ENCODE assay signal across 21 cellular contexts in the genomic region with DNA sequence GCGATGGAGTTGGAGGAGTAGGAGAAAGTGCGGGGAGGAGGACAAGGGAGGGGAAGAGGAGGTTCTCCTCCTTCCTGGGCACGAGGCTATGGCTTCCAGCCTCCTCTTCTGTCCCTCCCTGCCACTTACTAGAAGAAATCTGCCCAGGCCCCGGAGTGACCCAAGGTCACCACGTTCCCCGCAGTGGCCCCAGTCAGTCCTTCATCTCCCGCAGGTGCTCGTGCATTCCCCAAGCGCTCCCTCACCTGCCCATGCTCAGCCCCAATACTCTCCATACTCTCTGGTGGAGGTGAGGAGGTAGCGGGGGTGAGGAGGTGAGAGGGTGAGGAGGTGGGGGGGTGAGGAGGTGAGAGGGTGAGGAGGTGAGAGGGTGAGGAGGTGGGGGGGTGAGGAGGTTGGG.
DNase-seq lines count a peak whose midpoint lies in the region; ATAC-seq, FAIRE-seq and TF ChIP-seq lines count a peak whose summit lies in the region.
"Had no signal": no experiment of that assay in that cellular context is flagged by ENCODE, and none has a peak within 500 bp of the region (broad histone marks: within the 10 kb centered on the region; RNA-seq: fewer than 3 reads in every experiment).

No MANE protein-coding gene starts in this region.

- H3K23me2 ChIP-seq in H1 (ENCODE audit: low read depth, low read length) (0 out of 2 replicates have a peak, but pooled peaks cover 2% of the 10 kb centered on the region), H9 (ENCODE audit: insufficient read length, low read depth, low read length, poor library complexity, severe bottlenecking) (no peaks in the 10 kb centered on the region)

- no peaks in the 10 kb centered on the region for H3K4me1 Mint-ChIP-seq in activated CD8-positive, alpha-beta memory T cell treated with anti-CD3 and anti-CD28 coated beads, Interleukin-2, amount 10 ng/mL, durations not matched to agents 7 days and 5 days
- H3K4me1 Mint-ChIP-seq in Caco-2 (ENCODE audit: low read depth, unreplicated experiment) = peaks cover 30% of the 10 kb centered on the region
- peaks cover 5% of the 10 kb centered on the region for H3K4me1 Mint-ChIP-seq in neural progenitor cell
- peaks cover 14 to 16% of the 10 kb centered on the region in 2 experiments for H3K4me1 Mint-ChIP-seq in H9

- no peak overlapping the region for H3K27ac ChIP-seq in H1 (ENCODE audit: low read depth, low read length)
- no peak overlapping the region for H3K27ac ChIP-seq in neural progenitor cell
- H3K27ac ChIP-seq in H9 (ENCODE audit: insufficient read length, low read depth, low read length) = no peak overlapping the region
- H3K27ac ChIP-seq: 22Rv1; BLaER1 treated with 17β-estradiol and CSF1 and Interleukin-3, amounts not matched to agents 10 nM and 100 nM had no signal

- no peak overlapping the region for H3K23ac ChIP-seq in H1 (ENCODE audit: insufficient read length)
- no peak overlapping the region for H3K23ac ChIP-seq in H9 (ENCODE audit: insufficient read length, low read depth, low read length)

- no peak for FAIRE-seq in H1 (lab: Jason Lieb, UNC)
- FAIRE-seq: A204.1, GM12891, GM18507 had no signal

- H3K14ac ChIP-seq in H1 (ENCODE audit: insufficient read length) (no peak overlapping the region), H9 (ENCODE audit: insufficient read depth, low read length) (no peak overlapping the region)

- no peak for ATAC-seq in activated CD8-positive, alpha-beta memory T cell treated with anti-CD3 and anti-CD28 coated beads, Interleukin-2, amount 10 ng/mL, durations not matched to agents 7 days and 5 days
- no peak for ATAC-seq in HG02642 (IDR thresholded peaks at IDR 0.05; ENCODE audit: poor library complexity, unreplicated experiment)
- ATAC-seq: HCT116 had no signal

- H2AFZ ChIP-seq in H1 (ENCODE audit: low read length) (no peak overlapping the region), neural progenitor cell (replicated peaks) (no peak overlapping the region), H9 (ENCODE audit: low read length) (no peak overlapping the region)

- H4K5ac ChIP-seq in H1 (ENCODE audit: insufficient read length, low read depth, low read length) = no peak overlapping the region
- no peak overlapping the region for H4K5ac ChIP-seq in H9 (ENCODE audit: insufficient read length, low read depth, low read length)

- H3K4me1 ChIP-seq in Caco-2 (peaks cover 3% of the 10 kb centered on the region; the same call in 1 of the 2 replicates), H1 (replicated peaks in 1 of 4; ENCODE audit: control insufficient read depth in 3 of 4, insufficient read depth in 4 of 4, low read length in 3 of 4) (peaks cover 5 to 11% (median 8%) of the 10 kb centered on the region in 4 experiments), neural progenitor cell (no peaks in the 10 kb centered on the region), H9 (ENCODE audit: insufficient read depth, low read length) (peaks cover 3% of the 10 kb centered on the region; the same call in 1 of the 2 replicates)
- H3K4me1 ChIP-seq: BE2C had no signal

- H4K91ac ChIP-seq in H1 (replicated peaks; ENCODE audit: insufficient read length, low read length) (no peak overlapping the region), H9 (ENCODE audit: insufficient read length, low read depth, low read length) (no peak overlapping the region)

- H2BK12ac ChIP-seq in H1 (ENCODE audit: low read depth, low read length) = no peak overlapping the region
- H2BK12ac ChIP-seq in H9 (ENCODE audit: insufficient read length, low read depth, low read length) = no peak overlapping the region

- POLR2A ChIA-PET in Caco-2 (lab: Charles Lee) = no interaction called here
- POLR2A ChIA-PET in H1 (lab: Charles Lee; ENCODE audit: partially characterized antibody) = no interaction called here

- H3K4me3 ChIP-seq in Caco-2 (ENCODE audit: low read depth, low read length) (no peak overlapping the region), H1 (ENCODE audit: extremely low read depth in 1 of 4, insufficient read depth in 2 of 4, low read depth in 3 of 4, low read length in 4 of 4) (no peak overlapping the region), neural progenitor cell (no peak overlapping the region)
- H3K4me3 ChIP-seq: BLaER1 treated with 17β-estradiol and CSF1 and Interleukin-3, amounts not matched to agents 10 nM and 100 nM had no signal

- H3K18ac ChIP-seq in H1 (ENCODE audit: extremely low read depth, low read length) (no peak overlapping the region), H9 (ENCODE audit: insufficient read length, low read depth, low read length) (no peak overlapping the region)

- no peak for TF ChIP-seq POLR2A in H1 (IDR thresholded peaks at IDR 0.05; ENCODE audit: control extremely low read depth in 1 of 2, low read depth in 2 of 2, low read length in 2 of 2)

- intact Hi-C loops in Caco-2 (cut with micrococcal nuclease; ENCODE audit: unreplicated experiment) = loop anchor here (5.0 kb wide), 1 partner anchor 36 kb away; no protein-coding TSS in a partner anchor

- H4K20me1 ChIP-seq in H1 (replicated peaks in 1 of 2; ENCODE audit: control insufficient read depth in 1 of 2, insufficient read depth in 2 of 2, low read length in 2 of 2) (peaks cover 0 to 2% of the 10 kb centered on the region in 2 experiments), neural progenitor cell (ENCODE audit: low read depth) (no peaks in the 10 kb centered on the region), H9 (ENCODE audit: control insufficient read depth, insufficient read depth, insufficient read length) (peaks cover 2% of the 10 kb centered on the region)
- H4K20me1 ChIP-seq: BLaER1 treated with 17β-estradiol and CSF1 and Interleukin-3, amounts not matched to agents 10 nM and 100 nM had no signal

- peaks cover 7% of the 10 kb centered on the region for H3F3A ChIP-seq in neural progenitor cell (ENCODE audit: low read depth)

- H3K9ac ChIP-seq in H1 (replicated peaks in 1 of 4; ENCODE audit: extremely low read depth in 1 of 4, low read depth in 3 of 4, low read length in 3 of 4) (no peak overlapping the region), neural progenitor cell (no peak overlapping the region), H9 (ENCODE audit: extremely low read depth, insufficient read length, low read length) (no peak overlapping the region)
- H3K9ac ChIP-seq: BLaER1 treated with 17β-estradiol and CSF1 and Interleukin-3, amounts not matched to agents 10 nM and 100 nM had no signal

- H2BK5ac ChIP-seq in H1 (ENCODE audit: low read depth, low read length) (no peak overlapping the region), H9 (ENCODE audit: insufficient read length, low read length) (no peak overlapping the region)

- no peak overlapping the region for H3T11ph ChIP-seq in H9 (ENCODE audit: low read length)

- DNase-seq in activated CD8-positive, alpha-beta memory T cell treated with anti-CD3 and anti-CD28 coated beads, Interleukin-2, amount 10 ng/mL, durations not matched to agents 7 days and 5 days = peak; percentile 14
- DNase-seq in activated CD8-positive, alpha-beta memory T cell treated with anti-CD3 and anti-CD28 coated beads, Interleukin-2, amount 50 U/mL, for 48 hours = no peak
- DNase-seq in Caco-2 (no peak), H1 (ENCODE audit: low read depth in 1 of 2, low spot score in 2 of 2) (no peak), neural progenitor cell (ENCODE audit: low spot score) (no peak), H9 (no peak)
- no peak for DNase-seq in activated CD4-positive, alpha-beta T cell treated with anti-CD3 and anti-CD28 coated beads for 1 hour
- DNase-seq: BE2C; Calu3; CD4-positive, alpha-beta T cell; CD8-positive, alpha-beta memory T cell; GF-D8; GOT3 had no signal

- no peaks in the 10 kb centered on the region for H3K36me3 Mint-ChIP-seq in activated CD8-positive, alpha-beta memory T cell treated with anti-CD3 and anti-CD28 coated beads, Interleukin-2, amount 10 ng/mL, durations not matched to agents 7 days and 5 days
- H3K36me3 Mint-ChIP-seq in Caco-2 (ENCODE audit: insufficient read depth, unreplicated experiment) (no peaks in the 10 kb centered on the region), neural progenitor cell (no peaks in the 10 kb centered on the region), H9 (ENCODE audit: insufficient read depth in 1 of 3, low read depth in 3 of 3) (no peaks in the 10 kb centered on the region; a peak in 1 of 7 replicates)
- H3K36me3 Mint-ChIP-seq: CD14-positive monocyte; CD8-positive, alpha-beta memory T cell had no signal

- no peaks in the 10 kb centered on the region for H3K9me3 Mint-ChIP-seq in activated CD8-positive, alpha-beta memory T cell treated with anti-CD3 and anti-CD28 coated beads, Interleukin-2, amount 10 ng/mL, durations not matched to agents 7 days and 5 days (ENCODE audit: low read depth)
- H3K9me3 Mint-ChIP-seq in Caco-2 (ENCODE audit: unreplicated experiment) (no peaks in the 10 kb centered on the region), neural progenitor cell (no peaks in the 10 kb centered on the region), H9 (no peaks in the 10 kb centered on the region)
- H3K9me3 Mint-ChIP-seq: CD4-positive, alpha-beta T cell had no signal

- H3K4me3 Mint-ChIP-seq in activated CD8-positive, alpha-beta memory T cell treated with anti-CD3 and anti-CD28 coated beads, Interleukin-2, amount 10 ng/mL, durations not matched to agents 7 days and 5 days = no peak overlapping the region
- H3K4me3 Mint-ChIP-seq in Caco-2 (ENCODE audit: unreplicated experiment) = no peak overlapping the region
- H3K4me3 Mint-ChIP-seq in neural progenitor cell = no peak overlapping the region
- H3K4me3 Mint-ChIP-seq in H9 = no peak overlapping the region
- H3K4me3 Mint-ChIP-seq: CD14-positive monocyte; CD4-positive, alpha-beta T cell; CD8-positive, alpha-beta memory T cell had no signal

- CTCF ChIA-PET in activated CD8-positive, alpha-beta memory T cell treated with anti-CD3 and anti-CD28 coated beads, Interleukin-2, amount 10 ng/mL, durations not matched to agents 7 days and 5 days (lab: Charles Lee) = no interaction called here
- CTCF ChIA-PET in Caco-2 (lab: Charles Lee) (no interaction called here), H1 (lab: Charles Lee; ENCODE audit: partially characterized antibody) (interaction anchor here (1.2 kb wide), 1 partner anchor 9 kb away, joined by 4 read pairs; no protein-coding TSS in a partner anchor)

- TF ChIP-seq CTCF in Caco-2 (IDR thresholded peaks at IDR 0.05; ENCODE audit: insufficient read depth in 1 of 2, low read depth in 1 of 2, low read length in 1 of 2, severe bottlenecking in 1 of 2, unreplicated experiment in 1 of 2) (no peak), H1 (IDR thresholded peaks at IDR 0.05; ENCODE audit: control extremely low read depth in 1 of 3, insufficient read depth in 1 of 3, low read depth in 1 of 3, low read length in 3 of 3) (no peak), neural progenitor cell (IDR thresholded peaks at IDR 0.05) (no peak), H9 (conservative IDR thresholded peaks at IDR 0.05) (no peak)

- no peak overlapping the region for H3K4ac ChIP-seq in H1 (replicated peaks; ENCODE audit: insufficient read length, low read depth, low read length)
- H3K4ac ChIP-seq in H9 (ENCODE audit: low read depth, low read length) = no peak overlapping the region

- BruUV-seq in Caco-2 (replicated peaks; lab: Mats Ljungman, UMichigan) = no TSS peak

- WGBS in H1 (ENCODE audit: extremely low coverage in 1 of 2, insufficient coverage in 1 of 2, insufficient read length in 1 of 2, insufficient replicate concordance in 2 of 2, low coverage in 1 of 2, low lambda C conversion rate in 2 of 2, missing lambda C conversion rate in 1 of 2), 2 experiments = 81 to 100% methylated on average over 2 to 7 of the region's 10 CpGs
- 100% methylated on average over 2 of the region's 10 CpGs for WGBS in H9 (ENCODE audit: extremely low coverage, insufficient read length, low lambda C conversion rate)

- TF ChIP-seq EP300 in H1 (IDR thresholded peaks at IDR 0.05; ENCODE audit: borderline replicate concordance in 1 of 2, low read depth in 2 of 2, low read length in 2 of 2) = no peak

- H3K4me2 ChIP-seq in H1 (ENCODE audit: insufficient read depth in 1 of 2, low read depth in 2 of 2, low read length in 2 of 2) = no peak overlapping the region; a peak in 1 of 4 replicates
- H3K4me2 ChIP-seq in neural progenitor cell = no peak overlapping the region
- H3K4me2 ChIP-seq in H9 (ENCODE audit: insufficient read depth, insufficient read length, low read length) = no peak overlapping the region

- peaks cover 22% of the 10 kb centered on the region for H3K27me3 Mint-ChIP-seq in activated CD8-positive, alpha-beta memory T cell treated with anti-CD3 and anti-CD28 coated beads, Interleukin-2, amount 10 ng/mL, durations not matched to agents 7 days and 5 days
- H3K27me3 Mint-ChIP-seq in Caco-2 (ENCODE audit: insufficient read depth, unreplicated experiment) = no peaks in the 10 kb centered on the region
- H3K27me3 Mint-ChIP-seq in neural progenitor cell (ENCODE audit: insufficient read depth, low read depth) = peaks cover 15% of the 10 kb centered on the region
- H3K27me3 Mint-ChIP-seq in H9 (ENCODE audit: low read depth) = peaks cover 24% of the 10 kb centered on the region

- H3K56ac ChIP-seq in H1 (replicated peaks; ENCODE audit: insufficient read length, low read depth, low read length) (no peak overlapping the region), H9 (ENCODE audit: insufficient read length, low read depth, low read length) (no peak overlapping the region)

- no peak for TF ChIP-seq RAD21 in H1 (IDR thresholded peaks at IDR 0.05 in 1 of 2, conservative IDR thresholded peaks at IDR 0.05 in 1 of 2; ENCODE audit: low read depth in 2 of 2, low read length in 2 of 2)

- H3K36me3 ChIP-seq in Caco-2 (ENCODE audit: control insufficient read depth, insufficient read depth, low read length) (no peaks in the 10 kb centered on the region), H1 (ENCODE audit: control insufficient read depth in 2 of 4, insufficient read depth in 4 of 4, low read length in 3 of 4) (no peaks in the 10 kb centered on the region), neural progenitor cell (no peaks in the 10 kb centered on the region)
- H3K36me3 ChIP-seq: BE2C; BLaER1 treated with 17β-estradiol and CSF1 and Interleukin-3, amounts not matched to agents 10 nM and 100 nM had no signal

- H2BK15ac ChIP-seq in H1 (ENCODE audit: low read length) (no peak overlapping the region), H9 (ENCODE audit: low read depth, low read length) (no peak overlapping the region)

- H3K9me3 ChIP-seq in Caco-2 = no peaks in the 10 kb centered on the region
- no peaks in the 10 kb centered on the region for H3K9me3 ChIP-seq in H1 (ENCODE audit: insufficient read depth in 2 of 2, low read depth in 1 of 2, low read length in 1 of 2)
- no peaks in the 10 kb centered on the region for H3K9me3 ChIP-seq in neural progenitor cell (ENCODE audit: low read depth)
- H3K9me3 ChIP-seq in H9 (ENCODE audit: control insufficient read depth, low read depth, low read length) = no peaks in the 10 kb centered on the region
- H3K9me3 ChIP-seq: BE2C; BLaER1 treated with 17β-estradiol and CSF1 and Interleukin-3, amounts not matched to agents 10 nM and 100 nM had no signal

- no peak overlapping the region for H3K27ac Mint-ChIP-seq in activated CD8-positive, alpha-beta memory T cell treated with anti-CD3 and anti-CD28 coated beads, Interleukin-2, amount 10 ng/mL, durations not matched to agents 7 days and 5 days
- peak overlapping the region; percentile 50 for H3K27ac Mint-ChIP-seq in Caco-2 (ENCODE audit: unreplicated experiment)
- peak overlapping the region; percentile 64 for H3K27ac Mint-ChIP-seq in neural progenitor cell
- H3K27ac Mint-ChIP-seq in H9 = no peak overlapping the region
- H3K27ac Mint-ChIP-seq: CD14-positive monocyte; CD4-positive, alpha-beta T cell; CD8-positive, alpha-beta memory T cell had no signal

- H2BK120ac ChIP-seq in H1 (replicated peaks; ENCODE audit: low read depth, low read length) (no peak overlapping the region), H9 (ENCODE audit: low read depth, low read length, poor library complexity, severe bottlenecking) (no peak overlapping the region)

- H3K79me2 ChIP-seq in H1 (ENCODE audit: control insufficient read depth in 1 of 2, insufficient read depth in 2 of 2, low read length in 2 of 2) (no peaks in the 10 kb centered on the region), neural progenitor cell (ENCODE audit: low read depth) (no peaks in the 10 kb centered on the region), H9 (ENCODE audit: insufficient read depth, low read length) (no peaks in the 10 kb centered on the region)

- no peak overlapping the region; the same call in 1 of the 2 replicates for H4K8ac ChIP-seq in H1 (ENCODE audit: extremely low read depth, insufficient read depth, low read length)
- no peak overlapping the region for H4K8ac ChIP-seq in H9 (replicated peaks; ENCODE audit: insufficient read length, low read depth, low read length)

- H2BK20ac ChIP-seq in H1 (ENCODE audit: low read length) (no peak overlapping the region), H9 (ENCODE audit: low read depth, low read length, poor library complexity, severe bottlenecking) (no peak overlapping the region)

- H2AK5ac ChIP-seq in H1 (ENCODE audit: low read depth, low read length) (peak overlapping the region; percentile 34; the same call in 1 of the 2 replicates), H9 (ENCODE audit: insufficient read length, low read length) (no peak overlapping the region)

- H3K27me3 ChIP-seq in Caco-2 (replicated peaks; ENCODE audit: control insufficient read depth, insufficient read depth, low read length) (no peaks in the 10 kb centered on the region), H1 (replicated peaks in 1 of 4; ENCODE audit: control insufficient read depth in 3 of 4, extremely low read depth in 1 of 4, insufficient read depth in 3 of 4, low read length in 3 of 4) (peaks cover 0 to 2% (median 0%) of the 10 kb centered on the region in 4 experiments; a peak in 1 of 7 replicates), neural progenitor cell (no peaks in the 10 kb centered on the region), H9 (ENCODE audit: insufficient read depth, low read length) (no peaks in the 10 kb centered on the region)
- H3K27me3 ChIP-seq: BLaER1 treated with 17β-estradiol and CSF1 and Interleukin-3, amounts not matched to agents 10 nM and 100 nM had no signal

- H3K79me1 ChIP-seq in H1 (ENCODE audit: low read depth, low read length) (no peaks in the 10 kb centered on the region), H9 (ENCODE audit: insufficient read depth, low read depth, low read length, poor library complexity, severe bottlenecking) (no peaks in the 10 kb centered on the region)

Comparison
In these comparisons a context has a peak if more than half of its experiments do, and no peak if none do; other contexts are left out.
1. H3K27ac Mint-ChIP-seq: peak in Caco-2 (single experiment) and neural progenitor cell (single experiment); none in activated CD8-positive, alpha-beta memory T cell treated with anti-CD3 and anti-CD28 coated beads, Interleukin-2, amount 10 ng/mL, durations not matched to agents 7 days and 5 days (single experiment) and H9 (0 of 3).